ENCODE assay signal across 8 cellular contexts in genomic region chr11:47406896-47407745, GRCh38. TPM values are rescaled to one million over a fixed set of nuclear protein-coding genes. Genes with fewer than 3 reads are reported as not detected.
DNase-seq lines count a peak whose midpoint lies in the region; ATAC-seq and TF ChIP-seq lines count a peak whose summit lies in the region.

No MANE protein-coding gene starts in this region.

- H3K4me1 Mint-ChIP-seq in activated T-cell treated with anti-CD3 and anti-CD28 coated beads, Interleukin-2, amount 50 U/mL, for 4 hours (ENCODE audit: low read depth): peaks cover 19% of the 10 kb centered on the region

- H3K9me3 ChIP-seq in adipocyte (ENCODE audit: control insufficient read depth, low read length) (no peaks in the 10 kb centered on the region), thyroid gland (no peaks in the 10 kb centered on the region)

- no peaks in the 10 kb centered on the region for H3K9me3 Mint-ChIP-seq in activated T-cell treated with anti-CD3 and anti-CD28 coated beads, Interleukin-2, amount 50 U/mL, for 4 hours

- H3K4me1 ChIP-seq in adipocyte (ENCODE audit: control insufficient read depth, insufficient read depth, low read length) (peaks cover 32% of the 10 kb centered on the region), thyroid gland (peaks cover 22 to 32% of the 10 kb centered on the region in 2 donors)

- no peak for DNase-seq in activated T-cell treated with anti-CD3 and anti-CD28 coated beads, Interleukin-2, amount 50 U/mL, for 4 hours
- DNase-seq in activated T-cell treated with anti-CD3 and anti-CD28 coated beads for 4 hours (no peak), adipocyte (ENCODE audit: low read depth) (peak; percentile 37), kidney epithelial cell (ENCODE audit: low read depth) (no peak), thyroid gland (peak; percentile 30 to 47), pons (ENCODE audit: low spot score) (no peak), AG08395 (ENCODE audit: low spot score) (no peak), NCI-H226 (no peak)

- H3K9ac ChIP-seq in adipocyte (ENCODE audit: low read length): peak overlapping the region; percentile 96

- H3K4me3 ChIP-seq in adipocyte (ENCODE audit: low read length) (peak overlapping the region; percentile 89), kidney epithelial cell (ENCODE audit: low read depth, low read length) (peak overlapping the region; percentile 53), thyroid gland (replicated peaks in 1 of 3) (peak overlapping the region in 2 of 3 donors; percentile 35 to 51)

- no peaks in the 10 kb centered on the region for H3K27me3 Mint-ChIP-seq in activated T-cell treated with anti-CD3 and anti-CD28 coated beads, Interleukin-2, amount 50 U/mL, for 4 hours (ENCODE audit: low read depth)

- TF ChIP-seq CTCF in kidney epithelial cell (IDR thresholded peaks at IDR 0.05; ENCODE audit: insufficient read depth, low read length, poor library complexity, severe bottlenecking) (no peak), thyroid gland (IDR thresholded peaks at IDR 0.05) (no peak)

- H3K27me3 ChIP-seq in adipocyte (replicated peaks; ENCODE audit: control insufficient read depth, insufficient read depth, low read length) (no peaks in the 10 kb centered on the region), kidney epithelial cell (ENCODE audit: control insufficient read depth, insufficient read depth, low read length) (no peaks in the 10 kb centered on the region), thyroid gland (no peaks in the 10 kb centered on the region)

- WGBS in thyroid gland, 2 donors: 46 to 54% methylated on average over 12 of the region's 12 CpGs

- no peak for ATAC-seq in activated T-cell treated with anti-CD3 and anti-CD28 coated beads, Interleukin-2, amount 50 U/mL, for 4 hours

- H3K36me3 ChIP-seq in adipocyte (ENCODE audit: control insufficient read depth, insufficient read depth, low read length, severe bottlenecking): peaks cover 13% of the 10 kb centered on the region
- H3K36me3 ChIP-seq in kidney epithelial cell (ENCODE audit: control insufficient read depth, insufficient read depth, low read length): no peaks in the 10 kb centered on the region
- no peaks in the 10 kb centered on the region for H3K36me3 ChIP-seq in thyroid gland

- TF ChIP-seq POLR2A in thyroid gland (IDR thresholded peaks at IDR 0.05): no peak

- peak overlapping the region; percentile 87 to 96 (median 95) for H3K27ac ChIP-seq in thyroid gland

- intact Hi-C loops in thyroid gland (cut with DNase I): no loop called here

- no peaks in the 10 kb centered on the region for H3K36me3 Mint-ChIP-seq in activated T-cell treated with anti-CD3 and anti-CD28 coated beads, Interleukin-2, amount 50 U/mL, for 4 hours (ENCODE audit: insufficient read depth)

- peak overlapping the region; percentile 88 for H3K4me3 Mint-ChIP-seq in activated T-cell treated with anti-CD3 and anti-CD28 coated beads, Interleukin-2, amount 50 U/mL, for 4 hours

RNA-seq across cellular contexts. Expression of gene SLC39A13, which starts 1.3 kb away (rescaled TPM):
- total RNA-seq in activated T-cell treated with anti-CD3 and anti-CD28 coated beads, Interleukin-2, amount 50 U/mL, for 4 hours: 10 to 100 TPM; 18.7 to 20.8 (median 19.5) TPM
- 113 and 117 TPM in 2 replicates for total RNA-seq in kidney epithelial cell
- total RNA-seq in thyroid gland: 10 to 100 TPM; 51.3 to 84.3 (median 66.8) TPM

RNA-seq across cellular contexts. Expression of gene PSMC3, which starts 19.1 kb away (rescaled TPM):
- total RNA-seq in activated T-cell treated with anti-CD3 and anti-CD28 coated beads, Interleukin-2, amount 50 U/mL, for 4 hours: 100 to 1,000 TPM; 275 to 300 (median 299) TPM
- total RNA-seq in kidney epithelial cell (115 and 126 TPM in 2 replicates), thyroid gland (100 to 1,000 TPM in 2 of 4 donors, 10 to 100 TPM in 2; 92.7 to 240 (median 123) TPM)

RNA-seq across cellular contexts. Expression of gene SPI1, which starts 28.8 kb away (rescaled TPM):
- 1 to 10 TPM in 2 of 3 donors, under 1 TPM in 1; 0.74 to 2.3 (median 1.1) TPM for total RNA-seq in activated T-cell treated with anti-CD3 and anti-CD28 coated beads, Interleukin-2, amount 50 U/mL, for 4 hours
- total RNA-seq in kidney epithelial cell (0.14 TPM in 1 of 2 replicates, not detected in the other), thyroid gland (10 to 100 TPM in 1 of 4 donors, 1 to 10 TPM in 3; 4.8 to 18.0 (median 5.8) TPM)

RNA-seq across cellular contexts. Expression of gene RAPSN, which starts 41.8 kb away (rescaled TPM):
- total RNA-seq in activated T-cell treated with anti-CD3 and anti-CD28 coated beads, Interleukin-2, amount 50 U/mL, for 4 hours: under 1 TPM; 0.46 to 0.53 (median 0.52) TPM
- total RNA-seq in kidney epithelial cell (0.14 and 0.21 TPM in 2 replicates), thyroid gland (under 1 TPM in 1 of 4 donors, not detected in 3; 0.67 TPM)

RNA-seq across cellular contexts. Expression of gene MYBPC3, which starts 54.6 kb away (rescaled TPM):
- total RNA-seq in activated T-cell treated with anti-CD3 and anti-CD28 coated beads, Interleukin-2, amount 50 U/mL, for 4 hours: not detected
- not detected in 2 replicates for total RNA-seq in kidney epithelial cell
- total RNA-seq in thyroid gland: not detected

Comparison
In these comparisons a context has a peak if more than half of its experiments do, and no peak if none do; other contexts are left out.
1. DNase-seq: peak in adipocyte (single experiment) and thyroid gland (2 of 2); none in activated T-cell treated with anti-CD3 and anti-CD28 coated beads, Interleukin-2, amount 50 U/mL, for 4 hours (single experiment), activated T-cell treated with anti-CD3 and anti-CD28 coated beads for 4 hours (single experiment), kidney epithelial cell (single experiment), pons (single experiment), AG08395 (single experiment) and NCI-H226 (single experiment).
2. Peak in every context shown above with its lines, with median percentiles within 50 percentile points of each other: H3K4me3 ChIP-seq.